Comparison of ENCODE assay signal across 8 cellular contexts in the genomic region with DNA sequence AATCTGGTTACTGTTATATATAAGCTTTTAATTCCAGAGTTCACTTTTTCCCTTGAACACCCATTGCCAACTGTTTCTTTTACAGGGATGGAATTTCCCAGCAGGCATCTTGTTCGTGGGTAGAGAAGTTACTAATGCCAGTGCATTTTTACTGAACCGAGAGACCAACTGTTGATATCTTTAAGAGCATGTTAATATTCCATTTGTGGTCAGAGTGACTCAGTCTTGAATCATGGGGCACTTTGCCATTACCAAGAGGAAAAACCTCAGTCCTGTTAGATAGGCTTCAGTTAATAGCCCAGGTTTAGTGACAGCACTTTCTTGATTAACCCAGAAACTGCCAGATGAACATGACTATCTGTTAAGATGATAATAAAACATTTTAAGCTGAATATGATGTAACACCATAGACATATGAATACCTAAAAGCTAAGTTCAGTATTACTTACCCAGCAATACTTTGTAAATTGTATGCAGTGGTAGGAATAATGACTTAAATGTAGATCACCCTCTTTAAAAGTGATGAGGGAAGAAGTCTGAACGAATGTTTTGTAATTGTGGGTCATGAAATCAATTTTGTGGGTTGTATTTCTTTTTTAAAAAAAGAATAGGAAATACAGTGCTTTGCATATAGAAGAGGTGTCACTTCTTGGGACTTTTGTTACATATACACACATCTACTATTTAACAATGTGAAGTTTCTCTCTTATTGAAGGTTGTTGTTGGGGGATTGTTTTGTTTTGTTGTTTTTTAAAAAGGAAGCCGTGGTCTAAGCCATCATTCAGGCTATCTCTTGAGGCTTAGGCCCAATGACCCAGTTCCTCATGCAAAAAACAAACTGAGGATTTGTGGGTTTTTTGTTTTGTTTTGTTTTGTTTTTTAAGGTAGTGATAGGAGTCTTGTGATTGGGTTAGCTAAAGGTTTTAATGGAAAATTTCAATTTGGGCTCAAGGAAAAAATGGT.
DNase-seq lines count a peak whose midpoint lies in the region; ATAC-seq and TF ChIP-seq lines count a peak whose summit lies in the region.

No MANE protein-coding gene starts in this region.

- H3K9me3 Mint-ChIP-seq in activated B cell treated with CpG ODN at 0.5 μM for 24 hours, result no peaks in the 10 kb centered on the region

- DNase-seq in COLO829 (ENCODE audit: low spot score) (peak; percentile 72), activated B cell treated with CpG ODN at 0.5 μM for 24 hours (no peak), Right ventricle myocardium superior (no peak), middle frontal gyrus (ENCODE audit: extremely low spot score, low spot score) (no peak)
- peak; percentile 53 for DNase-seq in stimulated activated CD4-positive, alpha-beta T cell treated with anti-CD3 and anti-CD28 coated beads, Interleukin-4, amount 100 ng/mL, for 24 hours

- no peak overlapping the region for H3K4me3 Mint-ChIP-seq in activated B cell treated with CpG ODN at 0.5 μM for 24 hours

- POLR2A ChIA-PET in activated B cell treated with CpG ODN at 0.5 μM for 24 hours (lab: Charles Lee), result no interaction called here

- peak overlapping the region; percentile 12 for H3K27ac Mint-ChIP-seq in activated B cell treated with CpG ODN at 0.5 μM for 24 hours

- peaks cover 20% of the 10 kb centered on the region for H3K36me3 Mint-ChIP-seq in activated B cell treated with CpG ODN at 0.5 μM for 24 hours (ENCODE audit: low read depth)

- H3K27me3 Mint-ChIP-seq in activated B cell treated with CpG ODN at 0.5 μM for 24 hours, result no peaks in the 10 kb centered on the region

- intact Hi-C loops in activated B cell treated with CpG ODN at 0.5 μM for 24 hours (cut with micrococcal nuclease) (loop anchor here (5.0 kb wide), 1 partner anchor 95 kb away; the partner anchor contains the start of gene ARHGEF12), Right ventricle myocardium superior (cut with DNase I) (loop anchor here (10.0 kb wide), 1 partner anchor 98 kb away; the partner anchor contains the start of gene ARHGEF12)

- CTCF ChIA-PET in activated B cell treated with CpG ODN at 0.5 μM for 24 hours (lab: Charles Lee), result no interaction called here

- H3K4me1 Mint-ChIP-seq in activated B cell treated with CpG ODN at 0.5 μM for 24 hours, result peaks cover 13% of the 10 kb centered on the region

- no peak for TF ChIP-seq CTCF in activated B cell treated with CpG ODN at 0.5 μM for 24 hours (IDR thresholded peaks at IDR 0.05)

- peak; percentile 63 for ATAC-seq in HG03432 (IDR thresholded peaks at IDR 0.05; ENCODE audit: unreplicated experiment)
- ATAC-seq in activated B cell treated with CpG ODN at 0.5 μM for 24 hours (ENCODE audit: low read depth), result peak; percentile 75
- peak; percentile 93 for ATAC-seq in Right ventricle myocardium superior (ENCODE audit: poor library complexity)
- no peak for ATAC-seq in HG03342 (IDR thresholded peaks at IDR 0.05; ENCODE audit: unreplicated experiment)
- ATAC-seq in GM18858 (IDR thresholded peaks at IDR 0.05; ENCODE audit: unreplicated experiment), result no peak

Comparison
In these comparisons a context has a peak if more than half of its experiments do, and no peak if none do; other contexts are left out.
1. DNase-seq: peak in COLO829 (single experiment) and stimulated activated CD4-positive, alpha-beta T cell treated with anti-CD3 and anti-CD28 coated beads, Interleukin-4, amount 100 ng/mL, for 24 hours (single experiment); none in activated B cell treated with CpG ODN at 0.5 μM for 24 hours (single experiment), Right ventricle myocardium superior (single experiment) and middle frontal gyrus (single experiment).
2. ATAC-seq: peak in HG03432 (single experiment), activated B cell treated with CpG ODN at 0.5 μM for 24 hours (single experiment) and Right ventricle myocardium superior (single experiment); none in HG03342 (single experiment) and GM18858 (single experiment).